30 cellular contexts compared by ENCODE assay signal in the genomic region with DNA sequence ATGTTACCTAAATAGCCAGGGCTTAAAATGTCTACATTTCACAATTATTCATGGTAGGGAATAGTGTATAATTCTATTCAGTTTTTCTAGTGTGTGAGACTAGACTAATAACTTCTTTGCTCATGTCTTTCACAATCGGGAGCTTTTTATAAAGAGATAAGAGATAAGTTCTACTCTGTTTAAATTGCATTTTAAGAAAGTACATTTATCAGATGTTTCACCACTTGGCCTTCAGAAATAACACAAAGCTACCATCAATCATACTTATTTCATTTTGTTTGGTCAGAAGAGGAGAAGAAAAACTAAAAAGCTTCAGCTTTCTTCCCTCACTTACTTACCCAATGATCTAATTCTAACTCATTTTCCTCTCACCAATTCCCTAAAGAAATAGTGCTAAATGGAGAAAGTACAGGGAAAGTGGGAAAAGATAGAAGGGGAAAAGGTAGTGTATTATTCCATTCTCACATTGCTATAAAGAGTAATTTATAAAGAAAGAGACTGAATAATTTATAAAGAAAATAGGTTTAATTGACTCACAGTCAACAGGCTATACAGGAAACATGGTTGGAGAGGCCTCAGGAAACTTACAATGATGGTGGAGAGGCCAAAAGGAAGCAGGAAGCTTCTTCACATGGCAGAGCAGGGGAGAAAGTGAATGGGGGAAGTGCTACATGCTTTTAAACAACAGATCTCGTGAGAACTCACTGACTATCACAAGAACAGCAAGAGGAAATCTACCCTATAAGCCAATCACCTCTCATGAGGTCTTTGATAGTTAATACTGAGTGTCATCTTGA.
"Had no signal": no experiment of that assay in that cellular context is flagged by ENCODE, and none has a peak within 500 bp of the region (broad histone marks: within the 10 kb centered on the region; RNA-seq: fewer than 3 reads in every experiment).

No MANE protein-coding gene starts in this region.

- H3K4me3 ChIP-seq: dorsolateral prefrontal cortex, esophagus muscularis mucosa, heart right ventricle, left lung, neural progenitor cell, ovary, psoas muscle, sigmoid colon, stomach, testis, tibial artery, upper lobe of left lung had no signal

- H3K9me3 ChIP-seq: esophagus muscularis mucosa, heart right ventricle, ovary, psoas muscle, sigmoid colon, stomach, testis, tibial artery, upper lobe of left lung had no signal

- H3K4me1 ChIP-seq: left lung, neural progenitor cell, psoas muscle, stomach, testis, tibial artery, upper lobe of left lung had no signal

- H3K36me3 ChIP-seq: esophagus muscularis mucosa, heart right ventricle, left lung, neural progenitor cell, ovary, sigmoid colon, stomach, tibial artery, upper lobe of left lung had no signal

- H3K27me3 ChIP-seq: dorsolateral prefrontal cortex, esophagus muscularis mucosa, heart right ventricle, left lung, neural progenitor cell, ovary, sigmoid colon, stomach, testis, tibial artery, upper lobe of left lung had no signal

- H3K4me2 ChIP-seq: neural progenitor cell had no signal

- H3K27me3 Mint-ChIP-seq: naive thymus-derived CD4-positive, alpha-beta T cell had no signal

- ATAC-seq: heart right ventricle; left lung; naive thymus-derived CD4-positive, alpha-beta T cell; psoas muscle; right cardiac atrium; stimulated activated effector memory CD8-positive, alpha-beta T cell treated with anti-CD3 and anti-CD28 coated beads, Interleukin-12 subunit alpha, Interleukin-12 subunit beta, amount 100 ng/mL, for 72 hours had no signal

- H3K36me3 Mint-ChIP-seq: naive thymus-derived CD4-positive, alpha-beta T cell; neural progenitor cell; stimulated activated effector memory CD8-positive, alpha-beta T cell treated with anti-CD3 and anti-CD28 coated beads, Interleukin-12 subunit alpha, Interleukin-12 subunit beta, amount 100 ng/mL, for 72 hours had no signal

- H3K4me3 Mint-ChIP-seq: naive thymus-derived CD4-positive, alpha-beta T cell; nephron; neural progenitor cell; stimulated activated effector memory CD8-positive, alpha-beta T cell treated with anti-CD3 and anti-CD28 coated beads, Interleukin-12 subunit alpha, Interleukin-12 subunit beta, amount 100 ng/mL, for 72 hours had no signal

- DNase-seq: cortex of kidney; dorsolateral prefrontal cortex; effector CD4-positive, alpha-beta T cell; foreskin melanocyte; glutamatergic neuron; heart right ventricle; hippocampal formation; left cardiac atrium; left lung; mammary epithelial cell; mesendoderm; midbrain; naive thymus-derived CD4-positive, alpha-beta T cell; nucleus accumbens; ovary; posterior cingulate gyrus; psoas muscle; sigmoid colon; stimulated activated CD4-positive, alpha-beta T cell treated with anti-CD3 and anti-CD28 coated beads, Interleukin-2, amount 100 ng/mL, for 24 hours; stimulated activated CD4-positive, alpha-beta T cell treated with anti-CD3 and anti-CD28 coated beads, Interleukin-4, amount 100 ng/mL, for 24 hours; stimulated activated naive CD4-positive, alpha-beta T cell treated with Interleukin-2 at 50 U/mL for 16 hours; stomach; testis; tibial artery; upper lobe of left lung had no signal

- H3K27ac ChIP-seq: dorsolateral prefrontal cortex, esophagus muscularis mucosa, heart right ventricle, left lung, neural progenitor cell, ovary, psoas muscle, sigmoid colon, stomach, testis, tibial artery, upper lobe of left lung had no signal

- H3K27ac Mint-ChIP-seq: naive thymus-derived CD4-positive, alpha-beta T cell; nephron; neural progenitor cell; stimulated activated effector memory CD8-positive, alpha-beta T cell treated with anti-CD3 and anti-CD28 coated beads, Interleukin-12 subunit alpha, Interleukin-12 subunit beta, amount 100 ng/mL, for 72 hours had no signal

- H2AFZ ChIP-seq: neural progenitor cell had no signal

- H3K4me1 Mint-ChIP-seq: naive thymus-derived CD4-positive, alpha-beta T cell; nephron; neural progenitor cell; stimulated activated effector memory CD8-positive, alpha-beta T cell treated with anti-CD3 and anti-CD28 coated beads, Interleukin-12 subunit alpha, Interleukin-12 subunit beta, amount 100 ng/mL, for 72 hours had no signal

- H3K9ac ChIP-seq: neural progenitor cell had no signal

- H3K9me3 Mint-ChIP-seq: nephron, neural progenitor cell had no signal
